In genomic region chr11:34987617-34988016, GRCh38 we compare ENCODE assay signal across 26 cellular contexts.
DNase-seq lines count a peak whose midpoint lies in the region; ATAC-seq and TF ChIP-seq lines count a peak whose summit lies in the region.
"Had no signal": no experiment of that assay in that cellular context is flagged by ENCODE, and none has a peak within 500 bp of the region (broad histone marks: within the 10 kb centered on the region; RNA-seq: fewer than 3 reads in every experiment).

No MANE protein-coding gene starts in this region.

- H3K9me3 Mint-ChIP-seq in CD4-positive, alpha-beta T cell, result no peaks in the 10 kb centered on the region

- peaks cover 69% of the 10 kb centered on the region for H3K36me3 Mint-ChIP-seq in CD4-positive, alpha-beta T cell (ENCODE audit: low read depth)

- CTCF ChIA-PET in CD4-positive, alpha-beta T cell (lab: Charles Lee), result no interaction called here

- TF ChIP-seq CTCF in cardiac muscle cell (IDR thresholded peaks at IDR 0.05; ENCODE audit: low read depth, low read length), result no peak
- no peak for TF ChIP-seq CTCF in fibroblast of the aortic adventitia (IDR thresholded peaks at IDR 0.05; ENCODE audit: insufficient read depth, low read length)
- TF ChIP-seq CTCF in CD4-positive, alpha-beta T cell (IDR thresholded peaks at IDR 0.05), result no peak

- intact Hi-C loops in Right ventricle myocardium inferior (cut with DNase I), result no loop called here
- intact Hi-C loops in CD4-positive, alpha-beta T cell (cut with DNase I, micrococcal nuclease), result no loop called here

- H3K4me1 ChIP-seq in cardiac muscle cell (ENCODE audit: low read depth), result no peaks in the 10 kb centered on the region
- H3K4me1 ChIP-seq: HAP-1, tibial artery had no signal

- H3K27ac ChIP-seq in cardiac muscle cell, result peak overlapping the region; percentile 30
- H3K27ac ChIP-seq in CD4-positive, alpha-beta T cell (ENCODE audit: low read depth, low read length), result no peak overlapping the region
- H3K27ac ChIP-seq: SJCRH30, spleen, tibial artery, WERI-Rb-1 had no signal

- no peaks in the 10 kb centered on the region for H3K9me3 ChIP-seq in cardiac muscle cell (ENCODE audit: low read depth)
- no peaks in the 10 kb centered on the region for H3K9me3 ChIP-seq in CD4-positive, alpha-beta T cell (ENCODE audit: control insufficient read depth, low read length)
- H3K9me3 ChIP-seq: HAP-1, SJCRH30, spleen, tibial artery had no signal

- H3K4me3 ChIP-seq in cardiac muscle cell (no peak overlapping the region), fibroblast of the aortic adventitia (ENCODE audit: low read depth, low read length) (no peak overlapping the region)
- H3K4me3 ChIP-seq: HAP-1, SJCRH30, spleen, tibial artery had no signal

- no peaks in the 10 kb centered on the region for H3K27me3 ChIP-seq in cardiac muscle cell
- H3K27me3 ChIP-seq in CD4-positive, alpha-beta T cell (ENCODE audit: control insufficient read depth, insufficient read depth, low read length), result no peaks in the 10 kb centered on the region
- H3K27me3 ChIP-seq: SJCRH30, spleen, tibial artery had no signal

- peaks cover 6% of the 10 kb centered on the region for H3K4me1 Mint-ChIP-seq in CD4-positive, alpha-beta T cell (ENCODE audit: low read depth)

- DNase-seq in cardiac muscle cell (ENCODE audit: low read depth in 1 of 2, low spot score in 1 of 2), result no peak
- no peak for DNase-seq in Right ventricle myocardium inferior (ENCODE audit: missing footprints)
- peak; percentile 52 for DNase-seq in SW480 (ENCODE audit: low spot score)
- peak; percentile 16 for DNase-seq in fibroblast of the aortic adventitia (ENCODE audit: low read depth)
- no peak for DNase-seq in AG20443 (ENCODE audit: low spot score)
- DNase-seq in DMS153 (lab: John Stamatoyannopoulos, UW), result no peak
- DNase-seq in CD4-positive, alpha-beta T cell, result no peak
- DNase-seq: 8988T; effector CD8-positive, alpha-beta T cell; kidney; NCI-H1048; NCI-H187 treated with DMSO at 0.1 percent for 48 hours; NCI-H2227 treated with DMSO at 0.1 percent for 48 hours; NCI-H82; nucleus accumbens; SJCRH30; spleen; stimulated activated CD4-positive, alpha-beta T cell treated with anti-CD3 and anti-CD28 coated beads, Interleukin-4, amount 100 ng/mL, for 1 hour; stimulated activated naive CD4-positive, alpha-beta T cell treated with Interleukin-2 at 50 U/mL for 16 hours; T-helper 2 cell; tibial artery; WERI-Rb-1 had no signal

- no peaks in the 10 kb centered on the region for H3K27me3 Mint-ChIP-seq in CD4-positive, alpha-beta T cell
- H3K27me3 Mint-ChIP-seq: activated naive CD8-positive, alpha-beta T cell had no signal

- H3K27ac Mint-ChIP-seq in CD4-positive, alpha-beta T cell, result no peak overlapping the region
- H3K27ac Mint-ChIP-seq: activated naive CD8-positive, alpha-beta T cell; activated T-helper 2 cell treated with anti-CD3 and anti-CD28 coated beads, Interferon-gamma antibody, Interleukin-2, Interleukin-4, amounts not matched to agents 10 μg/mL and 5 μg/mL and 100 μg/mL, durations not matched to agents 14 hours and 24 hours and 36 hours had no signal

- no peak overlapping the region for H3K4me3 Mint-ChIP-seq in CD4-positive, alpha-beta T cell
- H3K4me3 Mint-ChIP-seq: activated naive CD8-positive, alpha-beta T cell had no signal

- peaks cover 28% of the 10 kb centered on the region for H3K36me3 ChIP-seq in cardiac muscle cell

- ATAC-seq in Right ventricle myocardium inferior (no peak), GM18861 (IDR thresholded peaks at IDR 0.05; ENCODE audit: unreplicated experiment) (no peak)
- no peak for ATAC-seq in CD4-positive, alpha-beta T cell (ENCODE audit: poor library complexity)

- POLR2A ChIA-PET in CD4-positive, alpha-beta T cell (lab: Charles Lee), result no interaction called here

Comparison
In these comparisons a context has a peak if more than half of its experiments do, and no peak if none do; other contexts are left out.
1. DNase-seq: peak in SW480 (single experiment) and fibroblast of the aortic adventitia (single experiment); none in cardiac muscle cell (0 of 2), Right ventricle myocardium inferior (single experiment), AG20443 (single experiment), DMS153 (single experiment) and CD4-positive, alpha-beta T cell (0 of 10).